In the genomic region with DNA sequence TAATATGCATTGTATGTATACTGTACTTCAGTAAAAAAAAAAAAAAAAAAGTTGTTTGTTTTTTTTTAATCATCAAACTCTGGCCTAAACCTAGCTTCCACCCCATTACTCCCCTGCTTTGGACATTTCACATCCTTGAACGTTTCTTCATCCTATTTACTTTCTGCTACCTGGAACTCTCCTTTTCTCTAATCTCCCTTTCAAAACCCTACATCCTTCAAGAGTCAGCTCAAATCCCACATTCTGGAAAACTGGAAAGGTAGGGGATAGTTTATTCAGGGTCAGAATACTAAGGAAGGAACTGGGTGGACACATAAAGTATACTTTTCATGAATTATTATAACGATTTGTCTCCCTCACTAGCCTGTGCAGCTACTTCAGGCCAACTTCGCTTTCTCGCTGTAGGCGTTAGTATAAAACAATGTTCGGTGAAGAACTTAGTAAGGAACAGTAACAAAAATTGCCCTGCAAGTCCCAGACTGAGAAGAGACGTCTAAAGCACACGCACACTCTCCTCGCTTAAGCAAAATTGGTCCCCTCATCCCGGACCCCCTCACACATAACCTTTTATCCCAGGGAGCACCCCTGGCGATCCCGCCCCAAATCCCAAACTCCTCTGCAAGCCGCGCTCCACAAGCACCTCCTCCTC, we compare ENCODE assay signal across 1 cellular context.
TF ChIP-seq lines count a peak whose summit lies in the region.

No MANE protein-coding gene starts in this region.

TF ChIP-seq in IMR-90, 13 proteins besides CTCF, POLR2A, EP300 and RAD21 (continued from another document):
- TF ChIP-seq CHD1 (IDR thresholded peaks at IDR 0.05; ENCODE audit: low read depth, low read length) (no peak), SMC3 (IDR thresholded peaks at IDR 0.05; ENCODE audit: low read depth, low read length) (no peak), NFE2L2 (IDR thresholded peaks at IDR 0.05; ENCODE audit: low read depth, low read length) (no peak), RCOR1 (IDR thresholded peaks at IDR 0.05; ENCODE audit: insufficient replicate concordance, low read length) (no peak), MAFK (IDR thresholded peaks at IDR 0.05; ENCODE audit: low read depth, low read length) (no peak)
